ENCODE assay signal across 9 cellular contexts in genomic region chr9:121651014-121651294, GRCh38. TPM values are rescaled to one million over a fixed set of nuclear protein-coding genes. Genes with fewer than 3 reads are reported as not detected.
A peak's percentile ranks its signal among the peaks of the same experiment; 100 is the strongest.
DNase-seq lines count a peak whose midpoint lies in the region; ATAC-seq and TF ChIP-seq lines count a peak whose summit lies in the region.
"Had no signal": no experiment of that assay in that cellular context is flagged by ENCODE, and none has a peak within 500 bp of the region (broad histone marks: within the 10 kb centered on the region; RNA-seq: fewer than 3 reads in every experiment).

No MANE protein-coding gene starts in this region.

- H3K27ac ChIP-seq in heart right ventricle = peak overlapping the region; percentile 81 to 97 (median 94)
- peak overlapping the region; percentile 6 for H3K27ac ChIP-seq in ectodermal cell (ENCODE audit: insufficient read depth, low read depth, low read length, poor library complexity, severe bottlenecking)
- peak overlapping the region; percentile 78 to 86 for H3K27ac ChIP-seq in uterus
- H3K27ac ChIP-seq in RWPE1 = no peak overlapping the region

- CTCF ChIA-PET in RWPE1 (lab: Yijun Ruan, JAX) = interaction anchor here (0.6 to 1.3 kb wide), 4 partner anchors 11 to 100 kb away, joined by 3 to 4 read pairs (median 4); no protein-coding TSS in a partner anchor

- 19 to 21% methylated on average over 9 of the region's 9 CpGs for WGBS in heart right ventricle, 2 donors
- 15 to 18% methylated on average over 8 to 9 of the region's 9 CpGs for WGBS in ectodermal cell, 2 experiments

- peaks cover 0 to 44% (median 0%) of the 10 kb centered on the region in 7 donors for H3K27me3 ChIP-seq in heart right ventricle
- H3K27me3 ChIP-seq in ectodermal cell (ENCODE audit: control insufficient read depth, insufficient read depth, low read length, poor library complexity, severe bottlenecking) = no peaks in the 10 kb centered on the region
- H3K27me3 ChIP-seq in uterus = no peaks in the 10 kb centered on the region

- no peak for DNase-seq in heart right ventricle
- no peak for DNase-seq in left cardiac atrium
- no peak for DNase-seq in natural killer cell treated with Interleukin-12 subunit alpha and Interleukin-12 subunit beta and Interleukin-15 and Interleukin-18, amount 100 ng/mL, for 72 hours (ENCODE audit: low spot score)
- no peak for DNase-seq in uterus
- DNase-seq in NCI-H524 (lab: John Stamatoyannopoulos, UW) = no peak
- DNase-seq in RWPE1 (ENCODE audit: low spot score) = no peak
- DNase-seq: DMS153 had no signal

- peaks cover 0 to 13% of the 10 kb centered on the region in 2 donors for H3K4me1 Mint-ChIP-seq in natural killer cell treated with Interleukin-12 subunit alpha and Interleukin-12 subunit beta and Interleukin-15 and Interleukin-18, amount 100 ng/mL, for 72 hours (ENCODE audit: low read depth in 2 of 2)

- H3K4me1 ChIP-seq in heart right ventricle = peaks cover 18 to 84% (median 60%) of the 10 kb centered on the region in 9 donors
- H3K4me1 ChIP-seq in ectodermal cell (ENCODE audit: control insufficient read depth, insufficient read depth, low read length) = peaks cover 57% of the 10 kb centered on the region
- no peaks in the 10 kb centered on the region for H3K4me1 ChIP-seq in uterus

- H3K36me3 ChIP-seq in heart right ventricle (no peaks in the 10 kb centered on the region), ectodermal cell (ENCODE audit: control insufficient read depth, insufficient read depth, low read length) (no peaks in the 10 kb centered on the region), uterus (no peaks in the 10 kb centered on the region)

- intact Hi-C loops in heart right ventricle (cut with DNase I) (no loop called here), left cardiac atrium (cut with DNase I) (loop anchor here in 1 of 2 donors (5.0 kb wide), 1 partner anchor 44 kb away; no protein-coding TSS in a partner anchor), uterus (cut with DNase I; ENCODE audit: low total_unique reads) (no loop called here)

- no peaks in the 10 kb centered on the region for H3K9me3 Mint-ChIP-seq in natural killer cell treated with Interleukin-12 subunit alpha and Interleukin-12 subunit beta and Interleukin-15 and Interleukin-18, amount 100 ng/mL, for 72 hours

- H3K4me3 Mint-ChIP-seq in natural killer cell treated with Interleukin-12 subunit alpha and Interleukin-12 subunit beta and Interleukin-15 and Interleukin-18, amount 100 ng/mL, for 72 hours = peak overlapping the region; percentile 50

- POLR2A ChIA-PET in RWPE1 (lab: Yijun Ruan, JAX; ENCODE audit: low non-redundant PET) = no interaction called here

- H3K4me3 ChIP-seq in heart right ventricle = peak overlapping the region in 9 of 10 donors; percentile 60 to 79 (median 78)
- H3K4me3 ChIP-seq in ectodermal cell (ENCODE audit: insufficient read depth, low read depth, low read length) = peak overlapping the region; percentile 72
- H3K4me3 ChIP-seq in uterus = peak overlapping the region; percentile 74

- H3K27ac Mint-ChIP-seq in natural killer cell treated with Interleukin-12 subunit alpha and Interleukin-12 subunit beta and Interleukin-15 and Interleukin-18, amount 100 ng/mL, for 72 hours = no peak overlapping the region

- ATAC-seq in heart right ventricle (no peak), left cardiac atrium (no peak), GM18907 (IDR thresholded peaks at IDR 0.05; ENCODE audit: unreplicated experiment) (no peak)
- no peak for ATAC-seq in natural killer cell treated with Interleukin-12 subunit alpha and Interleukin-12 subunit beta and Interleukin-15 and Interleukin-18, amount 100 ng/mL, for 72 hours

- H3K36me3 Mint-ChIP-seq in natural killer cell treated with Interleukin-12 subunit alpha and Interleukin-12 subunit beta and Interleukin-15 and Interleukin-18, amount 100 ng/mL, for 72 hours = no peaks in the 10 kb centered on the region

- TF ChIP-seq CTCF in heart right ventricle (IDR thresholded peaks at IDR 0.05) (no peak), uterus (IDR thresholded peaks at IDR 0.05) (no peak), RWPE1 (conservative IDR thresholded peaks at IDR 0.05; ENCODE audit: low read depth) (no peak)

- no peak for TF ChIP-seq POLR2A in uterus (IDR thresholded peaks at IDR 0.05)

- H3K9me3 ChIP-seq in heart right ventricle = no peaks in the 10 kb centered on the region
- H3K9me3 ChIP-seq in ectodermal cell (ENCODE audit: control insufficient read depth, low read length) = no peaks in the 10 kb centered on the region
- no peaks in the 10 kb centered on the region for H3K9me3 ChIP-seq in uterus

- H3K27me3 Mint-ChIP-seq in natural killer cell treated with Interleukin-12 subunit alpha and Interleukin-12 subunit beta and Interleukin-15 and Interleukin-18, amount 100 ng/mL, for 72 hours = peaks cover 37 to 50% of the 10 kb centered on the region in 2 donors

RNA-seq across cellular contexts. Expression of gene DAB2IP, which starts 0.5 kb away (rescaled TPM):
- total RNA-seq in heart right ventricle = 10 to 100 TPM; 48.1 to 71.1 (median 56.5) TPM
- polyA plus RNA-seq in heart right ventricle = 10 to 100 TPM; 18.1 to 36.5 TPM
- total RNA-seq in left cardiac atrium = 10 to 100 TPM; 41.6 to 58.3 TPM
- polyA plus RNA-seq in ectodermal cell (2013, experiment 1 of 4) = 49.0 TPM
- 52.7 TPM for polyA plus RNA-seq in ectodermal cell (2013, experiment 2 of 4)
- 38.8 TPM for polyA plus RNA-seq in ectodermal cell (2013, experiment 3 of 4)
- polyA plus RNA-seq in ectodermal cell (2013, experiment 4 of 4) = 43.0 TPM
- total RNA-seq in natural killer cell treated with Interleukin-12 subunit alpha and Interleukin-12 subunit beta and Interleukin-15 and Interleukin-18, amount 100 ng/mL, for 72 hours = under 1 TPM; 0.07 to 0.53 TPM
- 100 to 1,000 TPM in 1 of 4 donors, 10 to 100 TPM in 3; 22.0 to 139 (median 31.6) TPM for total RNA-seq in uterus

Comparison
In these comparisons a context has a peak if more than half of its experiments do, and no peak if none do; other contexts are left out.
1. RNA of gene DAB2IP, which starts 0.5 kb away (total RNA-seq): 48.1 to 71.1 TPM in heart right ventricle, 41.6 to 58.3 TPM in left cardiac atrium and 22.0 to 139 TPM in uterus; 0.07 to 0.53 TPM in natural killer cell treated with Interleukin-12 subunit alpha and Interleukin-12 subunit beta and Interleukin-15 and Interleukin-18, amount 100 ng/mL, for 72 hours; every median in the first group is over 10 times any median in the second.
2. Peak in every context shown above with its lines, with median percentiles within 50 percentile points of each other: H3K4me3 ChIP-seq.